In the genomic region with DNA sequence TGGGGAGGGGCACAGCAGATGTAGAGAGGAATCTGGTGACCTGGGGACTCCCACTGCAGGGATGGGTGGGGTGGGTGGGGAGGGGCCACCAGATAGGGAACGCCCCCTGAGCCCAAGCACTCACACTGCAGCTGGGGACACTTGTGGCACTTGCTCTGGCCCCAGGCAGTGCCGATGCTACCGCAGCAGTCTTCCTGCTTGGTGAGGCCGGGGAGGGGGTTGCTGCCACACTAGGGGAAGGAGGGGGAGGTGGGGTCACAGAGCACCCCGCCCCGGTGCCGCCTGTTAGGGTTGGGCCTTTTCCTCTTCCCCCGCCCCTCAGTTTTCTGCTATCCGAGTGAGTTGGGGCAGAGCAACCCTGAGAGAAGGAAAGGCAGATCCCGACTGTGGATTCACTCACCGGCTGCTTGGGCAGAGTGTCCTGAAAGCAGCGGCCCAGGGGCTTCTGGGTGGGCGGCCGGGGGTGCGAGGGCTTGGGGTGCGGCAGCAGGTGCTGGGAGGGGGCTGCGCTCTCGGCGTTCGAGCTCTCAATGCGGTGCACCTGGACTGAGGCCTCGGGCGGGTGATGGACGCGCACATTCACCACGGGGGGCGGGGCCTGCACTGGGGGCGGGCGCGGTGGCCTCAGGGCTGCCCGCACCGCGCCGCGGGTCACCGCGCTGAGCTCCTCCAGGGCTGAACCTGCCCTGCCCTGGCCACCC, we compare ENCODE assay signal across 8 cellular contexts. TPM values are rescaled to one million over a fixed set of nuclear protein-coding genes. Genes with fewer than 3 reads are reported as not detected.
DNase-seq lines count a peak whose midpoint lies in the region; ATAC-seq and TF ChIP-seq lines count a peak whose summit lies in the region.

No MANE protein-coding gene starts in this region.

- H3K4me1 Mint-ChIP-seq in stimulated activated naive B cell treated with anti-CD40 and anti-IgM and Interleukin-4, amounts not matched to agents 10 μg/mL and 1 μg/mL and 100 μg/mL, for 72 hours: peaks cover 47 to 66% of the 10 kb centered on the region in 2 donors

- peaks cover 23% of the 10 kb centered on the region for H3K4me1 ChIP-seq in colonic mucosa

- no peaks in the 10 kb centered on the region for H3K36me3 ChIP-seq in colonic mucosa

- no peak overlapping the region for H3K27ac Mint-ChIP-seq in stimulated activated naive B cell treated with anti-CD40 and anti-IgM and Interleukin-4, amounts not matched to agents 10 μg/mL and 1 μg/mL and 100 μg/mL, for 72 hours

- no peaks in the 10 kb centered on the region for H3K27me3 Mint-ChIP-seq in stimulated activated naive B cell treated with anti-CD40 and anti-IgM and Interleukin-4, amounts not matched to agents 10 μg/mL and 1 μg/mL and 100 μg/mL, for 72 hours

- no peak overlapping the region for H3K27ac ChIP-seq in colonic mucosa

- no peaks in the 10 kb centered on the region for H3K27me3 ChIP-seq in colonic mucosa

- no peak overlapping the region for H3K4me3 Mint-ChIP-seq in stimulated activated naive B cell treated with anti-CD40 and anti-IgM and Interleukin-4, amounts not matched to agents 10 μg/mL and 1 μg/mL and 100 μg/mL, for 72 hours

- H3K36me3 Mint-ChIP-seq in stimulated activated naive B cell treated with anti-CD40 and anti-IgM and Interleukin-4, amounts not matched to agents 10 μg/mL and 1 μg/mL and 100 μg/mL, for 72 hours: peaks cover 4 to 9% of the 10 kb centered on the region in 2 donors

- peak overlapping the region in 1 of 2 donors; percentile 34 for H3K9ac ChIP-seq in colonic mucosa (ENCODE audit: low read depth in 2 of 2, low read length in 2 of 2)

- intact Hi-C loops in colonic mucosa (cut with DNase I): no loop called here

- H3K4me3 ChIP-seq in colonic mucosa: no peak overlapping the region

- H3K9me3 Mint-ChIP-seq in stimulated activated naive B cell treated with anti-CD40 and anti-IgM and Interleukin-4, amounts not matched to agents 10 μg/mL and 1 μg/mL and 100 μg/mL, for 72 hours: no peaks in the 10 kb centered on the region

- H3K9me3 ChIP-seq in colonic mucosa: no peaks in the 10 kb centered on the region

- peak; percentile 27 to 35 for ATAC-seq in stimulated activated naive B cell treated with anti-CD40 and anti-IgM and Interleukin-4, amounts not matched to agents 10 μg/mL and 1 μg/mL and 100 μg/mL, for 72 hours (replicated peaks)
- no peak for ATAC-seq in HG03342 (IDR thresholded peaks at IDR 0.05; ENCODE audit: unreplicated experiment)
- no peak for ATAC-seq in HG02852 (IDR thresholded peaks at IDR 0.05; ENCODE audit: unreplicated experiment)

- TF ChIP-seq CTCF in colonic mucosa (IDR thresholded peaks at IDR 0.05): no peak

- peak; percentile 21 for DNase-seq in NCI-H1092 treated with DMSO at 0.1 percent for 48 hours (lab: John Stamatoyannopoulos, UW)
- DNase-seq in NCI-H1092 (lab: John Stamatoyannopoulos, UW): no peak
- DNase-seq in T-helper 22 cell (ENCODE audit: low read depth): peak; percentile 70
- peak; percentile 52 for DNase-seq in colonic mucosa
- DNase-seq in stimulated activated naive B cell treated with anti-CD40 and anti-IgM and Interleukin-4, amounts not matched to agents 10 μg/mL and 1 μg/mL and 100 μg/mL, for 72 hours: no peak
- no peak for DNase-seq in middle frontal gyrus (ENCODE audit: extremely low spot score, low spot score)

RNA-seq across cellular contexts. Expression of gene LTBP3, which starts 4.7 kb away (rescaled TPM):
- 10 to 100 TPM; 27.3 to 31.1 TPM for total RNA-seq in colonic mucosa

RNA-seq across cellular contexts. Expression of gene ZNRD2, which starts 16.8 kb away (rescaled TPM):
- total RNA-seq in colonic mucosa: 10 to 100 TPM; 16.6 to 30.8 TPM

RNA-seq across cellular contexts. Expression of gene FAM89B, which starts 18.9 kb away (rescaled TPM):
- 10 to 100 TPM; 27.4 to 32.2 TPM for total RNA-seq in colonic mucosa

RNA-seq across cellular contexts. Expression of gene EHBP1L1, which starts 22.4 kb away (rescaled TPM):
- 10 to 100 TPM; 58.5 to 78.5 TPM for total RNA-seq in colonic mucosa

RNA-seq across cellular contexts. Expression of gene SCYL1, which starts 28.6 kb away (rescaled TPM):
- 10 to 100 TPM; 59.2 to 84.1 TPM for total RNA-seq in colonic mucosa

Comparison
In these comparisons a context has a peak if more than half of its experiments do, and no peak if none do; other contexts are left out.
1. DNase-seq: peak in NCI-H1092 treated with DMSO at 0.1 percent for 48 hours (single experiment), T-helper 22 cell (single experiment) and colonic mucosa (single experiment); none in NCI-H1092 (single experiment), stimulated activated naive B cell treated with anti-CD40 and anti-IgM and Interleukin-4, amounts not matched to agents 10 μg/mL and 1 μg/mL and 100 μg/mL, for 72 hours (single experiment) and middle frontal gyrus (single experiment).
2. ATAC-seq: peak in stimulated activated naive B cell treated with anti-CD40 and anti-IgM and Interleukin-4, amounts not matched to agents 10 μg/mL and 1 μg/mL and 100 μg/mL, for 72 hours (2 of 2); none in HG03342 (single experiment) and HG02852 (single experiment).